Comparison of ENCODE assay signal across 23 cellular contexts in the genomic region with DNA sequence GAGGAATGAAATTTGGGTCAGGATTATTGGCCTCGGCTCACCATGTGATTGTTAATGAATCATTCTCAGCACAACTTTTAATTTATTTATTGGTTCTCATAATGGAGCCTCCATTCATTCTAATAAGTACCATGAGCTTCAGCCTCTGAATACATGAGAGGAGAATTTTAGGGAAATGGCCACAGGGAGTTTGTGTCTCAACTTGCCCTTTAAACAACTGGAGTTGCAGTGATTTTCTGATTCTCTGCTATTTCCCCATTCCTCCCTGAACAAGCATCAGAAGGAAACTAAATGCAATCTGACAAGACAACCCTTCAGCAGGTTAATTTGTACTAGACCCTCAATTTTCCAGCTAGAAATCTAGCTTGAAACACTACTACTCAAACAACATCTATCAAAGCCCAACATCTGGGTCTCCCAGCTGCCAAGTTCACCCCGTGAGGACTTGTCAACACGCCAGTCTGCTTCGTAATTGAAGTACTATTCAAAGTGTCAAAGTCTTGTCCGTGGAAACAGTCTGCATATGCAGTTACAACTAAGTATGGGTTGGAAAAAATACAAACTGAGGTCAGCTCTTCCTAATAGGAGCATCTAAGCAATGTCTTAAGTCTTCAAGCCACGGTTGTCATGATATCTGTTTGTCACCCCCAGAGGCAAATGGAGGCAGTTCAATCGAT.
"Had no signal": no experiment of that assay in that cellular context is flagged by ENCODE, and none has a peak within 500 bp of the region (broad histone marks: within the 10 kb centered on the region; RNA-seq: fewer than 3 reads in every experiment).

No MANE protein-coding gene starts in this region.

- H3K27me3 ChIP-seq: suprapubic skin, upper lobe of right lung had no signal

- FAIRE-seq: colon, endometrium, islet of Langerhans had no signal

- H3K4me3 Mint-ChIP-seq: activated CD4-positive, alpha-beta memory T cell treated with anti-CD3 and anti-CD28 coated beads for 36 hours; activated T-cell treated with anti-CD3 and anti-CD28 coated beads, Interleukin-2, amount 50 U/mL, for 24 hours; memory B cell; natural killer cell treated with Interleukin-12 subunit alpha and Interleukin-12 subunit beta and Interleukin-15 and Interleukin-18, amount 100 ng/mL, for 72 hours had no signal

- H3K27ac Mint-ChIP-seq: activated CD4-positive, alpha-beta memory T cell treated with anti-CD3 and anti-CD28 coated beads for 36 hours; activated T-cell treated with anti-CD3 and anti-CD28 coated beads, Interleukin-2, amount 50 U/mL, for 24 hours; memory B cell; natural killer cell treated with Interleukin-12 subunit alpha and Interleukin-12 subunit beta and Interleukin-15 and Interleukin-18, amount 100 ng/mL, for 72 hours had no signal

- H3K9me3 ChIP-seq: esophagus muscularis mucosa, gastroesophageal sphincter, prostate gland, suprapubic skin, upper lobe of right lung had no signal

- H3K36me3 ChIP-seq: esophagus muscularis mucosa, gastroesophageal sphincter, prostate gland, suprapubic skin, upper lobe of right lung had no signal

- H3K9me3 Mint-ChIP-seq: activated CD4-positive, alpha-beta memory T cell treated with anti-CD3 and anti-CD28 coated beads for 36 hours; activated T-cell treated with anti-CD3 and anti-CD28 coated beads, Interleukin-2, amount 50 U/mL, for 24 hours; natural killer cell treated with Interleukin-12 subunit alpha and Interleukin-12 subunit beta and Interleukin-15 and Interleukin-18, amount 100 ng/mL, for 72 hours had no signal

- H3K4me1 Mint-ChIP-seq: memory B cell had no signal

- H3K4me1 ChIP-seq: esophagus muscularis mucosa, gastroesophageal sphincter, prostate gland, suprapubic skin, upper lobe of right lung had no signal

- H3K27me3 Mint-ChIP-seq: activated CD4-positive, alpha-beta memory T cell treated with anti-CD3 and anti-CD28 coated beads for 36 hours; activated T-cell treated with anti-CD3 and anti-CD28 coated beads, Interleukin-2, amount 50 U/mL, for 24 hours; memory B cell; natural killer cell treated with Interleukin-12 subunit alpha and Interleukin-12 subunit beta and Interleukin-15 and Interleukin-18, amount 100 ng/mL, for 72 hours had no signal

- ATAC-seq: gastroesophageal sphincter; left lobe of liver; natural killer cell treated with Interleukin-12 subunit alpha and Interleukin-12 subunit beta and Interleukin-15 and Interleukin-18, amount 100 ng/mL, for 72 hours; right cardiac atrium; stimulated activated naive CD8-positive, alpha-beta T cell treated with anti-CD3 and anti-CD28 coated beads, Interleukin-15, Interleukin-2, amounts not matched to agents 100 U/mL and 50 U/mL, for 24 hours; upper lobe of right lung had no signal

- H3K27ac ChIP-seq: esophagus muscularis mucosa, gastroesophageal sphincter, prostate gland, SK-N-MC, suprapubic skin, upper lobe of right lung had no signal

- H3K36me3 Mint-ChIP-seq: activated CD4-positive, alpha-beta memory T cell treated with anti-CD3 and anti-CD28 coated beads for 36 hours; memory B cell; natural killer cell treated with Interleukin-12 subunit alpha and Interleukin-12 subunit beta and Interleukin-15 and Interleukin-18, amount 100 ng/mL, for 72 hours had no signal

- DNase-seq: activated CD4-positive, alpha-beta memory T cell treated with anti-CD3 and anti-CD28 coated beads for 36 hours; activated CD4-positive, CD25-positive, alpha-beta regulatory T cell treated with anti-CD3 and anti-CD28 coated beads, Interleukin-2, amount 50 U/mL, for 72 hours; activated effector memory CD4-positive, alpha-beta T cell treated with Interleukin-2 at 50 U/mL for 16 hours; activated naive CD4-positive, alpha-beta T cell treated with anti-CD3 and anti-CD28 coated beads, Interleukin-2, amount 50 U/mL, for 16 hours; activated T-cell treated with anti-CD3 and anti-CD28 coated beads, Interleukin-2, amount 50 U/mL, for 24 hours; caudate nucleus; occipital lobe; right cardiac atrium; stimulated activated naive CD8-positive, alpha-beta T cell treated with anti-CD3 and anti-CD28 coated beads, Interleukin-15, Interleukin-2, amounts not matched to agents 100 U/mL and 50 U/mL, for 24 hours; T-helper 9 cell; upper lobe of right lung had no signal

- H3K4me3 ChIP-seq: esophagus muscularis mucosa, gastroesophageal sphincter, prostate gland, SK-N-MC, smooth muscle cell, suprapubic skin, upper lobe of right lung had no signal
